Comparison of ENCODE assay signal across 20 cellular contexts in the genomic region with DNA sequence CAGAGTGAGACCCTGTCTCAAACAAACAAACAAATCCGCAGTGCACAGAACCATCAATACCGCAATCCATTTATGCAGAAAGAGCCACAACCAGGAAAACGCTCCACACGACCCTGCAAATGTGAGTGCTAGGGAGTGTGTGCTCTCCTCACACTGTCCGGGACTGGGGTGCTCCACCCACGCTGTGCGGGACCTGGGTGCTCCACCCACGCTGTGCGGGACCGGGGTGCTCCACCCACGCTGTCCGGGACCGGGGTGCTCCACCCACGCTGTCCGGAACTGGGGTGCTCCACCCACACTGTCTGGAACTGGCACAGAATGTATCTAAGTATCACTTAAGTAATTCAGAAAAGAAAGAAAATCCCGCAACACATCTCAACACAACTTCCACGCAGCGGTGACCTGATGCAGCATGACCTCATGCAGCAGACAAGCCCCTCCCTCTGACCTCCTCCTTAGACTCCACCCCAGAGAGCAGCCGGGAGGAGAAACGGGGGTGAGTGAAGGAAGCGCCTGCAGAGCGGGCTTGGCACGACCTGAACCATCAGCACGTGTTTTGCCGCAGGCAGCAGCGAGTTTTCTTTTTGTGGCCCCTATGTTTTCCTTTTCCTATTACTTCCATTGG. TPM values are rescaled to one million over a fixed set of nuclear protein-coding genes. Genes with fewer than 3 reads are reported as not detected.
DNase-seq lines count a peak whose midpoint lies in the region; ATAC-seq and TF ChIP-seq lines count a peak whose summit lies in the region.
"Had no signal": no experiment of that assay in that cellular context is flagged by ENCODE, and none has a peak within 500 bp of the region (broad histone marks: within the 10 kb centered on the region; RNA-seq: fewer than 3 reads in every experiment).

No MANE protein-coding gene starts in this region.

- TF ChIP-seq CTCF in GM23338 (conservative IDR thresholded peaks at IDR 0.05; ENCODE audit: low read depth in 2 of 2): no peak
- no peak for TF ChIP-seq CTCF in body of pancreas (IDR thresholded peaks at IDR 0.05)

- H3K4me1 ChIP-seq in GM23338 (ENCODE audit: insufficient read depth) (no peaks in the 10 kb centered on the region), body of pancreas (no peaks in the 10 kb centered on the region)
- H3K4me1 ChIP-seq: A549, esophagus squamous epithelium, testis had no signal

- no peaks in the 10 kb centered on the region for H3K9me3 Mint-ChIP-seq in activated CD4-positive, alpha-beta T cell treated with anti-CD3 and anti-CD28 coated beads, Interleukin-2, amount 10 ng/mL, durations not matched to agents 7 days and 5 days
- H3K9me3 Mint-ChIP-seq in GM23338: no peaks in the 10 kb centered on the region
- H3K9me3 Mint-ChIP-seq in activated naive CD8-positive, alpha-beta T cell treated with anti-CD3 and anti-CD28 coated beads, Interleukin-2, amount 50 U/mL, for 24 hours: no peaks in the 10 kb centered on the region
- no peaks in the 10 kb centered on the region for H3K9me3 Mint-ChIP-seq in natural killer cell treated with Interleukin-12 subunit alpha and Interleukin-12 subunit beta and Interleukin-15 and Interleukin-18, amount 100 ng/mL, for 72 hours

- no peak overlapping the region for H3K4me2 ChIP-seq in GM23338
- H3K4me2 ChIP-seq: A549 had no signal

- H3K4me3 ChIP-seq in GM23338: no peak overlapping the region
- H3K4me3 ChIP-seq in body of pancreas: no peak overlapping the region
- H3K4me3 ChIP-seq: A549, esophagus squamous epithelium, heart right ventricle, testis had no signal

- peaks cover 9% of the 10 kb centered on the region; the same call in 1 of the 2 replicates for H4K20me1 ChIP-seq in GM23338 (replicated peaks; ENCODE audit: insufficient read depth)

- no peaks in the 10 kb centered on the region for H3K9me2 ChIP-seq in GM23338 (ENCODE audit: insufficient read depth)

- H3K27ac Mint-ChIP-seq in activated CD4-positive, alpha-beta T cell treated with anti-CD3 and anti-CD28 coated beads, Interleukin-2, amount 10 ng/mL, durations not matched to agents 7 days and 5 days: peak overlapping the region; percentile 96
- no peak overlapping the region for H3K27ac Mint-ChIP-seq in GM23338
- no peak overlapping the region for H3K27ac Mint-ChIP-seq in activated naive CD8-positive, alpha-beta T cell treated with anti-CD3 and anti-CD28 coated beads, Interleukin-2, amount 50 U/mL, for 24 hours
- peak overlapping the region; percentile 84 to 97 for H3K27ac Mint-ChIP-seq in natural killer cell treated with Interleukin-12 subunit alpha and Interleukin-12 subunit beta and Interleukin-15 and Interleukin-18, amount 100 ng/mL, for 72 hours

- POLR2A ChIA-PET in activated CD4-positive, alpha-beta T cell treated with anti-CD3 and anti-CD28 coated beads, Interleukin-2, amount 10 ng/mL, durations not matched to agents 7 days and 5 days (lab: Charles Lee): no interaction called here

- no peak overlapping the region for H2AFZ ChIP-seq in GM23338

- H3K4me1 Mint-ChIP-seq in activated CD4-positive, alpha-beta T cell treated with anti-CD3 and anti-CD28 coated beads, Interleukin-2, amount 10 ng/mL, durations not matched to agents 7 days and 5 days: peaks cover 36% of the 10 kb centered on the region
- H3K4me1 Mint-ChIP-seq in GM23338: no peaks in the 10 kb centered on the region
- H3K4me1 Mint-ChIP-seq in activated naive CD8-positive, alpha-beta T cell treated with anti-CD3 and anti-CD28 coated beads, Interleukin-2, amount 50 U/mL, for 24 hours: peaks cover 29% of the 10 kb centered on the region
- H3K4me1 Mint-ChIP-seq in natural killer cell treated with Interleukin-12 subunit alpha and Interleukin-12 subunit beta and Interleukin-15 and Interleukin-18, amount 100 ng/mL, for 72 hours (ENCODE audit: low read depth in 2 of 2): peaks cover 33 to 34% of the 10 kb centered on the region in 2 donors

- no peaks in the 10 kb centered on the region for H3K27me3 ChIP-seq in GM23338 (ENCODE audit: insufficient read depth)
- no peaks in the 10 kb centered on the region for H3K27me3 ChIP-seq in body of pancreas
- H3K27me3 ChIP-seq: esophagus squamous epithelium, heart right ventricle, testis had no signal

- H3K27me3 Mint-ChIP-seq in activated CD4-positive, alpha-beta T cell treated with anti-CD3 and anti-CD28 coated beads, Interleukin-2, amount 10 ng/mL, durations not matched to agents 7 days and 5 days: no peaks in the 10 kb centered on the region
- H3K27me3 Mint-ChIP-seq in GM23338 (ENCODE audit: insufficient read depth, low read depth, poor library complexity): peaks cover 11% of the 10 kb centered on the region
- no peaks in the 10 kb centered on the region for H3K27me3 Mint-ChIP-seq in activated naive CD8-positive, alpha-beta T cell treated with anti-CD3 and anti-CD28 coated beads, Interleukin-2, amount 50 U/mL, for 24 hours
- H3K27me3 Mint-ChIP-seq in natural killer cell treated with Interleukin-12 subunit alpha and Interleukin-12 subunit beta and Interleukin-15 and Interleukin-18, amount 100 ng/mL, for 72 hours: no peaks in the 10 kb centered on the region

- H3K4me3 Mint-ChIP-seq in activated CD4-positive, alpha-beta T cell treated with anti-CD3 and anti-CD28 coated beads, Interleukin-2, amount 10 ng/mL, durations not matched to agents 7 days and 5 days: peak overlapping the region; percentile 8
- no peak overlapping the region for H3K4me3 Mint-ChIP-seq in GM23338
- H3K4me3 Mint-ChIP-seq in activated naive CD8-positive, alpha-beta T cell treated with anti-CD3 and anti-CD28 coated beads, Interleukin-2, amount 50 U/mL, for 24 hours: no peak overlapping the region
- no peak overlapping the region for H3K4me3 Mint-ChIP-seq in natural killer cell treated with Interleukin-12 subunit alpha and Interleukin-12 subunit beta and Interleukin-15 and Interleukin-18, amount 100 ng/mL, for 72 hours

- no peaks in the 10 kb centered on the region for H3K9me3 ChIP-seq in body of pancreas
- H3K9me3 ChIP-seq: A549, esophagus squamous epithelium, heart right ventricle, testis had no signal

- CTCF ChIA-PET in activated CD4-positive, alpha-beta T cell treated with anti-CD3 and anti-CD28 coated beads, Interleukin-2, amount 10 ng/mL, durations not matched to agents 7 days and 5 days (lab: Charles Lee): no interaction called here

- H3K27ac ChIP-seq in GM23338 (ENCODE audit: low read depth) (no peak overlapping the region), body of pancreas (no peak overlapping the region)
- H3K27ac ChIP-seq: A549, esophagus squamous epithelium, testis had no signal

- H3K79me2 ChIP-seq in GM23338 (replicated peaks; ENCODE audit: insufficient read depth): 0 out of 2 replicates have a peak, but pooled peaks cover 1% of the 10 kb centered on the region

- ATAC-seq in GM23338: peak; percentile 70
- peak; percentile 7 for ATAC-seq in activated naive CD8-positive, alpha-beta T cell treated with anti-CD3 and anti-CD28 coated beads, Interleukin-2, amount 50 U/mL, for 24 hours
- ATAC-seq in natural killer cell treated with Interleukin-12 subunit alpha and Interleukin-12 subunit beta and Interleukin-15 and Interleukin-18, amount 100 ng/mL, for 72 hours: no peak
- no peak for ATAC-seq in HG02678 (IDR thresholded peaks at IDR 0.05; ENCODE audit: unreplicated experiment)
- ATAC-seq in body of pancreas: no peak

- no peak for TF ChIP-seq POLR2A in body of pancreas (IDR thresholded peaks at IDR 0.05)

- H3F3A ChIP-seq in GM23338 (replicated peaks; ENCODE audit: low read depth): 0 out of 2 replicates have a peak, but pooled peaks cover 4% of the 10 kb centered on the region

- intact Hi-C loops in body of pancreas (cut with DNase I): no loop called here

- 85 to 90% methylated on average over 23 to 26 of the region's 26 CpGs for WGBS in body of pancreas, 2 donors

- H3K36me3 ChIP-seq in GM23338 (ENCODE audit: insufficient read depth) (peaks cover 51% of the 10 kb centered on the region), body of pancreas (replicated peaks in 1 of 2; ENCODE audit: insufficient read depth in 1 of 2, low read depth in 2 of 2) (no peaks in the 10 kb centered on the region)
- H3K36me3 ChIP-seq: esophagus squamous epithelium had no signal

- H3K36me3 Mint-ChIP-seq in activated CD4-positive, alpha-beta T cell treated with anti-CD3 and anti-CD28 coated beads, Interleukin-2, amount 10 ng/mL, durations not matched to agents 7 days and 5 days (ENCODE audit: low read depth): peaks cover 61% of the 10 kb centered on the region
- peaks cover 83% of the 10 kb centered on the region for H3K36me3 Mint-ChIP-seq in GM23338 (ENCODE audit: low read depth)
- H3K36me3 Mint-ChIP-seq in activated naive CD8-positive, alpha-beta T cell treated with anti-CD3 and anti-CD28 coated beads, Interleukin-2, amount 50 U/mL, for 24 hours (ENCODE audit: low read depth): peaks cover 71% of the 10 kb centered on the region
- peaks cover 5% of the 10 kb centered on the region for H3K36me3 Mint-ChIP-seq in natural killer cell treated with Interleukin-12 subunit alpha and Interleukin-12 subunit beta and Interleukin-15 and Interleukin-18, amount 100 ng/mL, for 72 hours

- DNase-seq in activated CD4-positive, alpha-beta T cell treated with anti-CD3 and anti-CD28 coated beads, Interleukin-2, amount 10 ng/mL, durations not matched to agents 7 days and 5 days: no peak
- no peak for DNase-seq in activated CD4-positive, alpha-beta T cell treated with anti-CD3 and anti-CD28 coated beads for 4 hours
- DNase-seq in GM23338 (ENCODE audit: low spot score): peak; percentile 22
- no peak for DNase-seq in activated naive CD8-positive, alpha-beta T cell treated with anti-CD3 and anti-CD28 coated beads, Interleukin-2, amount 50 U/mL, for 24 hours
- no peak for DNase-seq in natural killer cell treated with Interleukin-12 subunit alpha and Interleukin-12 subunit beta and Interleukin-15 and Interleukin-18, amount 100 ng/mL, for 72 hours (ENCODE audit: low spot score)
- no peak for DNase-seq in NCI-H128 (lab: John Stamatoyannopoulos, UW; ENCODE audit: unreplicated experiment)
- DNase-seq in body of pancreas: no peak
- DNase-seq: amygdala; esophagus squamous epithelium; GF-D8; heart right ventricle; KG1; left cardiac atrium; NCI-H1417; NCI-H345; SIG-M5; stimulated activated CD4-positive, alpha-beta T cell treated with anti-CD3 and anti-CD28 coated beads, Interleukin-12 subunit alpha, Interleukin-12 subunit beta, amount 100 ng/mL, for 4 hours; testis had no signal

RNA-seq across cellular contexts. Expression of a gene that starts 38.5 kb away (rescaled TPM):
- 10 to 100 TPM; 79.5 to 96.5 TPM for total RNA-seq in activated CD4-positive, alpha-beta T cell treated with anti-CD3 and anti-CD28 coated beads, Interleukin-2, amount 10 ng/mL, durations not matched to agents 7 days and 5 days
- total RNA-seq in GM23338 (2014; rRNA removed; shearing (Covaris generic)): 12.7 and 15.6 TPM in 2 replicates
- 3.4 and 4.3 TPM in 2 replicates for polyA plus RNA-seq in GM23338 (2016; fragmentation: Nextera tagmentation; extraction: Ambion mirVana)
- 10 to 100 TPM; 36.0 to 72.1 TPM for total RNA-seq in natural killer cell treated with Interleukin-12 subunit alpha and Interleukin-12 subunit beta and Interleukin-15 and Interleukin-18, amount 100 ng/mL, for 72 hours
- total RNA-seq in body of pancreas: 10 to 100 TPM; 20.8 to 41.2 TPM

RNA-seq across cellular contexts. Expression of a gene that starts 39.2 kb away (rescaled TPM):
- total RNA-seq in activated CD4-positive, alpha-beta T cell treated with anti-CD3 and anti-CD28 coated beads, Interleukin-2, amount 10 ng/mL, durations not matched to agents 7 days and 5 days: 10 to 100 TPM; 10.8 to 13.4 TPM
- total RNA-seq in GM23338 (2014; rRNA removed; shearing (Covaris generic)): 1.8 and 2.1 TPM in 2 replicates
- 2.0 and 2.2 TPM in 2 replicates for polyA plus RNA-seq in GM23338 (2016; fragmentation: Nextera tagmentation; extraction: Ambion mirVana)
- 10 to 100 TPM in 1 of 2 donors, 1 to 10 TPM in 1; 9.0 to 11.0 TPM for total RNA-seq in natural killer cell treated with Interleukin-12 subunit alpha and Interleukin-12 subunit beta and Interleukin-15 and Interleukin-18, amount 100 ng/mL, for 72 hours
- total RNA-seq in body of pancreas: 10 to 100 TPM in 1 of 2 donors, 1 to 10 TPM in 1; 3.6 to 24.7 TPM

RNA-seq across cellular contexts. Expression of a gene that starts 56.6 kb away (rescaled TPM):
- 100 to 1,000 TPM in 1 of 2 experiments, 10 to 100 TPM in 1; 97.1 to 111 TPM for total RNA-seq in activated CD4-positive, alpha-beta T cell treated with anti-CD3 and anti-CD28 coated beads, Interleukin-2, amount 10 ng/mL, durations not matched to agents 7 days and 5 days
- 75.9 and 89.9 TPM in 2 replicates for total RNA-seq in GM23338 (2014; rRNA removed; shearing (Covaris generic))
- polyA plus RNA-seq in GM23338 (2016; fragmentation: Nextera tagmentation; extraction: Ambion mirVana): 36.4 and 42.3 TPM in 2 replicates
- total RNA-seq in natural killer cell treated with Interleukin-12 subunit alpha and Interleukin-12 subunit beta and Interleukin-15 and Interleukin-18, amount 100 ng/mL, for 72 hours: 100 to 1,000 TPM in 1 of 2 donors, 10 to 100 TPM in 1; 77.5 to 364 TPM
- 1 to 10 TPM; 2.1 to 4.6 TPM for total RNA-seq in body of pancreas

RNA-seq across cellular contexts. Expression of a gene that starts 58.3 kb away (rescaled TPM):
- total RNA-seq in activated CD4-positive, alpha-beta T cell treated with anti-CD3 and anti-CD28 coated beads, Interleukin-2, amount 10 ng/mL, durations not matched to agents 7 days and 5 days: 1 to 10 TPM; 5.3 to 8.0 TPM
- 23.4 and 26.2 TPM in 2 replicates for total RNA-seq in GM23338 (2014; rRNA removed; shearing (Covaris generic))
- 6.9 and 11.1 TPM in 2 replicates for polyA plus RNA-seq in GM23338 (2016; fragmentation: Nextera tagmentation; extraction: Ambion mirVana)
- 1 to 10 TPM; 6.8 to 8.4 TPM for total RNA-seq in natural killer cell treated with Interleukin-12 subunit alpha and Interleukin-12 subunit beta and Interleukin-15 and Interleukin-18, amount 100 ng/mL, for 72 hours
- 10 to 100 TPM; 15.8 to 48.1 TPM for total RNA-seq in body of pancreas

Comparison
In these comparisons a context has a peak if more than half of its experiments do, and no peak if none do; other contexts are left out.
1. H3K27ac Mint-ChIP-seq: peak in activated CD4-positive, alpha-beta T cell treated with anti-CD3 and anti-CD28 coated beads, Interleukin-2, amount 10 ng/mL, durations not matched to agents 7 days and 5 days (single experiment) and natural killer cell treated with Interleukin-12 subunit alpha and Interleukin-12 subunit beta and Interleukin-15 and Interleukin-18, amount 100 ng/mL, for 72 hours (2 of 2); none in GM23338 (single experiment) and activated naive CD8-positive, alpha-beta T cell treated with anti-CD3 and anti-CD28 coated beads, Interleukin-2, amount 50 U/mL, for 24 hours (single experiment).
2. ATAC-seq: peak in GM23338 (single experiment) and activated naive CD8-positive, alpha-beta T cell treated with anti-CD3 and anti-CD28 coated beads, Interleukin-2, amount 50 U/mL, for 24 hours (single experiment); none in natural killer cell treated with Interleukin-12 subunit alpha and Interleukin-12 subunit beta and Interleukin-15 and Interleukin-18, amount 100 ng/mL, for 72 hours (0 of 2), HG02678 (single experiment) and body of pancreas (single experiment).
3. RNA of a gene that starts 56.6 kb away (total RNA-seq): 77.5 to 364 TPM in natural killer cell treated with Interleukin-12 subunit alpha and Interleukin-12 subunit beta and Interleukin-15 and Interleukin-18, amount 100 ng/mL, for 72 hours, 97.1 to 111 TPM in activated CD4-positive, alpha-beta T cell treated with anti-CD3 and anti-CD28 coated beads, Interleukin-2, amount 10 ng/mL, durations not matched to agents 7 days and 5 days and 75.9 to 89.9 TPM in GM23338; 2.1 to 4.6 TPM in body of pancreas; every median in the first group is over 10 times any median in the second.